ENCODE assay signal across 24 cellular contexts in the genomic region with DNA sequence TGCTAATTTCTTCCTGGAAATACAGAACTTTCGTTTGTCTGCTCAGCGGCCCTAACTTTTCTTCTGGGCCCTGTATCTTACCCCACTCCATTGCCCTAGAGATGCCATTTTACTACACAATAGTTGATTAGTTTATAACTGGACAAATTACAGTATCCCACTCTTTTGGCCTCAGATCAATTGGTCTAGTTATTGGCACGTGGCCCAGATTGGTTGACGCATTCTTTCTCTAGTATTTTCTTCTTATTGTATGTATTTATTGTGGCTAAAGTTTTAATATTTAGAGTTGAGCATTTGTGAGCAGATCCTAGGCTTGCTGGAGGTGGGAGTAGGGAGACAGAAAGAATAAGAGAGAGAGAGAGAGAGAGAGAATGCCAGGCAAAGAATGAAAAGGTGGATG.
"Had no signal": no experiment of that assay in that cellular context is flagged by ENCODE, and none has a peak within 500 bp of the region (broad histone marks: within the 10 kb centered on the region; RNA-seq: fewer than 3 reads in every experiment).

No MANE protein-coding gene starts in this region.

- ATAC-seq: activated CD4-positive, alpha-beta T cell treated with anti-CD3 and anti-CD28 coated beads for 36 hours; body of pancreas had no signal

- H3K4me1 ChIP-seq: body of pancreas had no signal

- H3K36me3 ChIP-seq: adrenal gland, cardiac muscle cell, WERI-Rb-1 had no signal

- H3K27me3 ChIP-seq: adrenal gland, body of pancreas, cardiac muscle cell had no signal

- DNase-seq: activated CD4-positive, alpha-beta memory T cell treated with anti-CD3 and anti-CD28 coated beads, Interleukin-2, amount 10 ng/mL, durations not matched to agents 7 days and 5 days; activated CD4-positive, alpha-beta T cell treated with anti-CD3 and anti-CD28 coated beads for 36 hours; activated CD4-positive, alpha-beta T cell treated with anti-CD3 and anti-CD28 coated beads, Interleukin-2, amount 50 U/mL, for 1 hour; activated gamma-delta T cell treated with Interleukin-2 at 50 U/mL for 16 hours; activated naive CD4-positive, alpha-beta T cell treated with anti-CD3 and anti-CD28 coated beads, Interleukin-2, amount 50 U/mL, for 16 hours; activated naive CD8-positive, alpha-beta T cell treated with anti-CD3 and anti-CD28 coated beads, Interleukin-2, amount 10 ng/mL, durations not matched to agents 7 days and 5 days; activated T-cell treated with anti-CD3 and anti-CD28 coated beads for 4 hours; activated T-cell treated with anti-CD3 and anti-CD28 coated beads, Interleukin-2, amount 50 U/mL, for 48 hours; anterior cingulate cortex; body of pancreas; Kasumi-1; KBM-7; NCI-H1048; NCI-H1417; NCI-H1930; NCI-H2171 treated with DMSO at 0.1 percent for 48 hours; NCI-H226; NCI-H526; NCI-H82; SIG-M5; T-helper 1 cell; WERI-Rb-1 had no signal

- H3K9me3 ChIP-seq: adrenal gland, body of pancreas had no signal

- H3K27ac ChIP-seq: adrenal gland, body of pancreas, cardiac muscle cell, WERI-Rb-1 had no signal

- H3K4me3 ChIP-seq: adrenal gland, body of pancreas, cardiac muscle cell had no signal
